In the genomic region with DNA sequence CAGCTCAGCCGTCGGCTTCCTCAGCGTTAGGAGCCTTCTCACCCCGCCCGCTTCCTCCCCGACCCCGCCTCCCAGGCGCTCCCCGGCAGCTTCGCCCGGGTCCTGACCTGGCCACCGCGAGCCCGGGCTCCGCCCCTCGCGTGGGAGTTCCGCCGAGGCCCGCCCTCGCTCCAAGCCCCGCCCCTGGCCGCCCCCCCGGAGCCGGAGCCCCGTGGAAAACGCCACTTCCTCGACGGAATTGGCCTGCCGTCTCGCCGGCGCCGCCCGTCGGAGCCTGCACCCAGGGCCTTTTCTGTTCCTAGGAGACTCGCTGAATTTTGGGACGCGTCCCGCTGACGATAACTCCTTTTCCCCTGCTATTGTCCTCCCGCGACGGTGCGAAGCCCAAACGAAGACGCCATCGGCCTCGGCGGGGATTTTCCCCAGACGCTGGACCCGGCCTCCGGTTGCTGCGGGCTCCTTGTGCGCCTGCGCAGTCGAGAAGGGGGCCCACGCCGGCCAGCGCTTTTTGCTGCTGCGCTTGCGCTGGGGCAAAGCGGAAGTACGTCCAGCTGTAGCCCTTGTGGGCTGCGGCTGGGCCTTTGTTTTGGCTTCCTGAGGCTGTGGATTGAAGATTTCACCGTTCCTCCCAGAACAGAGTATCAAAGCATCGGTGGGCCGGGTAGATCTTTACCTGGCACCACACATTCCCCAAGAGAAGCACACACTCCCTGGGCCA, we compare ENCODE assay signal across 9 cellular contexts. TPM values are rescaled to one million over a fixed set of nuclear protein-coding genes. Genes with fewer than 3 reads are reported as not detected.
DNase-seq lines count a peak whose midpoint lies in the region; ATAC-seq, FAIRE-seq and TF ChIP-seq lines count a peak whose summit lies in the region.
"Had no signal": no experiment of that assay in that cellular context is flagged by ENCODE, and none has a peak within 500 bp of the region (broad histone marks: within the 10 kb centered on the region; RNA-seq: fewer than 3 reads in every experiment).

No MANE protein-coding gene starts in this region.

- in situ Hi-C loops in HepG2 (cut with HindIII; ENCODE audit: extremely low pct_ligation_motif_present, low pct_unique_long_range_greater_than_20kb): no loop called here

- H3K9me3 ChIP-seq in BLaER1 treated with 17β-estradiol and CSF1 and Interleukin-3, amounts not matched to agents 10 nM and 100 nM (replicated peaks in 1 of 11): no peaks in the 10 kb centered on the region
- H3K9me3 ChIP-seq in HepG2 (ENCODE audit: low read length): no peaks in the 10 kb centered on the region

- peak overlapping the region; percentile 81 to 92 (median 88) for H3K9ac ChIP-seq in BLaER1 treated with 17β-estradiol and CSF1 and Interleukin-3, amounts not matched to agents 10 nM and 100 nM
- H3K9ac ChIP-seq in HepG2 (ENCODE audit: insufficient read depth, low read depth, low read length): peak overlapping the region; percentile 89

- intact Hi-C loops in HepG2 (cut with micrococcal nuclease; ENCODE audit: unreplicated experiment): no loop called here

- H3K27ac ChIP-seq in BLaER1 treated with 17β-estradiol and CSF1 and Interleukin-3, amounts not matched to agents 10 nM and 100 nM: peak overlapping the region; percentile 73 to 96 (median 91)
- peak overlapping the region; percentile 98 for H3K27ac ChIP-seq in HepG2 (ENCODE audit: extremely low read length, insufficient read depth, low read length)

- no peaks in the 10 kb centered on the region for H3K79me2 ChIP-seq in HepG2 (ENCODE audit: insufficient read depth, low read length)

- H3K4me1 ChIP-seq in BLaER1 treated with 17β-estradiol and CSF1 and Interleukin-3, amounts not matched to agents 10 nM and 100 nM: peaks cover 57 to 79% (median 61%) of the 10 kb centered on the region in 10 experiments
- peaks cover 35% of the 10 kb centered on the region for H3K4me1 ChIP-seq in HepG2 (ENCODE audit: insufficient read depth, low read length)

- DNase-seq in NCI-H69 (lab: John Stamatoyannopoulos, UW): peak; percentile 95
- DNase-seq in activated CD4-positive, alpha-beta T cell treated with anti-CD3 and anti-CD28 coated beads, Interleukin-2, amount 50 U/mL, for 1 hour: peak; percentile 94
- DNase-seq in dedifferentiated amniotic fluid mesenchymal stem cell (ENCODE audit: extremely low spot score): peak; percentile 81
- DNase-seq in HepG2 (ENCODE audit: low spot score): peak; percentile 86
- DNase-seq in stimulated activated CD4-positive, alpha-beta T cell treated with anti-CD3 and anti-CD28 coated beads, Interleukin-2, amount 100 ng/mL, for 48 hours: peak; percentile 95 to 96

- peak; percentile 4 for FAIRE-seq in HepG2 (lab: Jason Lieb, UNC)
- FAIRE-seq: colon had no signal

- peaks cover 6 to 92% (median 50%) of the 10 kb centered on the region in 11 experiments; a peak in 19 of 22 replicates for H4K20me1 ChIP-seq in BLaER1 treated with 17β-estradiol and CSF1 and Interleukin-3, amounts not matched to agents 10 nM and 100 nM
- no peaks in the 10 kb centered on the region for H4K20me1 ChIP-seq in HepG2 (ENCODE audit: insufficient read depth, low read length)

- H3K4me2 ChIP-seq in BLaER1 treated with 17β-estradiol and CSF1 and Interleukin-3, amounts not matched to agents 10 nM and 100 nM: peak overlapping the region; percentile 83 to 96 (median 93)
- H3K4me2 ChIP-seq in HepG2 (ENCODE audit: low read depth, low read length): peak overlapping the region; percentile 98

- no peak for TF ChIP-seq CTCF in HepG2 (CRISPR knock-in tag; IDR thresholded peaks at IDR 0.05)

- peak overlapping the region; percentile 46 to 71 (median 60) for H3K4me3 ChIP-seq in BLaER1 treated with 17β-estradiol and CSF1 and Interleukin-3, amounts not matched to agents 10 nM and 100 nM
- peak overlapping the region; percentile 48 to 76 (median 54); a peak in 5 of 6 replicates for H3K4me3 ChIP-seq in HepG2 (replicated peaks in 1 of 3; ENCODE audit: insufficient read depth in 1 of 3, low read depth in 2 of 3, low read length in 3 of 3)

- 3% methylated on average over 16 of the region's 68 CpGs for WGBS in HepG2 (ENCODE audit: low lambda C conversion rate)

- peak; percentile 79 for ATAC-seq in GM19328 (IDR thresholded peaks at IDR 0.05; ENCODE audit: unreplicated experiment)
- peak; percentile 62 for ATAC-seq in HG03460 (IDR thresholded peaks at IDR 0.05; ENCODE audit: unreplicated experiment)
- ATAC-seq in HepG2: peak; percentile 77

- peak; percentile 8; the same call in 1 of the 2 replicates for TF ChIP-seq RAD21 in HepG2 (CRISPR knock-in tag; IDR thresholded peaks at IDR 0.05)

- TF ChIP-seq POLR2A in HepG2 (IDR thresholded peaks at IDR 0.05; ENCODE audit: insufficient read depth in 1 of 2, low read depth in 2 of 2, low read length in 2 of 2): peak; percentile 48 to 53; a peak in 3 of 4 replicates

- POLR2A ChIA-PET in HepG2 (lab: Yijun Ruan, JAX): interaction anchor here (0.7 to 4.3 kb wide), 29 partner anchors 8 to 606 kb away, joined by 3 to 78 read pairs (median 4); partner anchors contain the start of genes CCDC85B, FAU, FIBP and KAT5

- CTCF ChIA-PET in HepG2 (lab: Yijun Ruan, JAX; ENCODE audit: low intra/inter-chr PET ratio, low total read pairs): no interaction called here

- no peak overlapping the region for H2AFZ ChIP-seq in HepG2 (ENCODE audit: low read length)

- no peaks in the 10 kb centered on the region for H3K27me3 ChIP-seq in BLaER1 treated with 17β-estradiol and CSF1 and Interleukin-3, amounts not matched to agents 10 nM and 100 nM
- H3K27me3 ChIP-seq in HepG2 (ENCODE audit: control insufficient read depth in 1 of 2, insufficient read depth in 2 of 2, low read length in 2 of 2): no peaks in the 10 kb centered on the region

- peaks cover 77 to 88% (median 84%) of the 10 kb centered on the region in 11 experiments for H3K36me3 ChIP-seq in BLaER1 treated with 17β-estradiol and CSF1 and Interleukin-3, amounts not matched to agents 10 nM and 100 nM
- peaks cover 10 to 29% of the 10 kb centered on the region in 2 experiments for H3K36me3 ChIP-seq in HepG2 (replicated peaks in 1 of 2; ENCODE audit: control insufficient read depth in 1 of 2, insufficient read depth in 2 of 2, low read length in 2 of 2)

- BruUV-seq in HepG2 (replicated peaks; lab: Mats Ljungman, UMichigan): TSS peak; percentile 91

- no peak for TF ChIP-seq EP300 in HepG2 (IDR thresholded peaks at IDR 0.05; ENCODE audit: low read depth in 2 of 2, low read length in 2 of 2)
- TF ChIP-seq EP300 in HepG2 (CRISPR knock-in tag; IDR thresholded peaks at IDR 0.05; ENCODE audit: borderline replicate concordance): no peak

RNA-seq across cellular contexts. Expression of gene RELA, which starts 10.0 kb away (rescaled TPM):
- 18.7 and 21.4 TPM in 2 replicates for total RNA-seq in HepG2 (2016; rRNA removed; fragmentation: Illumina TruSeq; extraction: Trizol)
- 13.2 and 15.2 TPM in 2 replicates for total RNA-seq in HepG2 (2016; cell fraction: cytosol; rRNA removed; fragmentation: Illumina TruSeq; extraction: Trizol; ENCODE audit: low read depth)
- total RNA-seq in HepG2 (2016; cell fraction: insoluble cytoplasmic fraction; rRNA removed; fragmentation: Illumina TruSeq; extraction: Trizol): 18.1 and 22.6 TPM in 2 replicates
- 29.5 and 31.1 TPM in 2 replicates for total RNA-seq in HepG2 (2016; cell fraction: membrane; rRNA removed; fragmentation: Illumina TruSeq; extraction: Trizol)
- total RNA-seq in HepG2 (2016; cell fraction: nucleus; rRNA removed; fragmentation: Illumina TruSeq; extraction: Trizol): 22.2 and 24.4 TPM in 2 replicates
- polyA plus RNA-seq in HepG2 (2011; rRNA removed): 40.5 and 51.0 TPM in 2 replicates
- 17.1 and 18.5 TPM in 2 replicates for polyA plus RNA-seq in HepG2 (2011; cell fraction: cytosol; rRNA removed)
- polyA plus RNA-seq in HepG2 (2011; cell fraction: nucleus; rRNA removed): 130 and 135 TPM in 2 replicates
- polyA plus RNA-seq in HepG2 (2012): 35.3 and 47.6 TPM in 2 replicates
- polyA plus RNA-seq in HepG2 (2016; cell fraction: cytosol; fragmentation: Illumina TruSeq; extraction: Trizol; ENCODE audit: low read depth): 18.5 and 18.9 TPM in 2 replicates
- polyA plus RNA-seq in HepG2 (2016; cell fraction: insoluble cytoplasmic fraction; fragmentation: Illumina TruSeq; extraction: Trizol; ENCODE audit: low read depth): 29.6 and 39.8 TPM in 2 replicates
- 31.6 and 34.3 TPM in 2 replicates for polyA plus RNA-seq in HepG2 (2016; cell fraction: membrane; fragmentation: Illumina TruSeq; extraction: Trizol; ENCODE audit: low read depth)
- polyA plus RNA-seq in HepG2 (2016; cell fraction: nucleus; fragmentation: Illumina TruSeq; extraction: Trizol; ENCODE audit: insufficient read depth, low read depth): 67.4 and 71.3 TPM in 2 replicates
- polyA minus RNA-seq in HepG2 (2011; rRNA and poly(A)+ RNA removed; ENCODE audit: low replicate concordance): 44.8 and 56.8 TPM in 2 replicates
- 19.2 and 21.1 TPM in 2 replicates for polyA minus RNA-seq in HepG2 (2011; cell fraction: cytosol; rRNA and poly(A)+ RNA removed)
- 31.7 and 34.9 TPM in 2 replicates for polyA minus RNA-seq in HepG2 (2011; cell fraction: nucleus; rRNA and poly(A)+ RNA removed)

RNA-seq across cellular contexts. Expression of gene SIPA1, which starts 14.8 kb away (rescaled TPM):
- 5.4 and 5.8 TPM in 2 replicates for total RNA-seq in HepG2 (2016; rRNA removed; fragmentation: Illumina TruSeq; extraction: Trizol)
- total RNA-seq in HepG2 (2016; cell fraction: cytosol; rRNA removed; fragmentation: Illumina TruSeq; extraction: Trizol; ENCODE audit: low read depth): 2.4 and 2.5 TPM in 2 replicates
- 5.0 and 7.9 TPM in 2 replicates for total RNA-seq in HepG2 (2016; cell fraction: insoluble cytoplasmic fraction; rRNA removed; fragmentation: Illumina TruSeq; extraction: Trizol)
- 5.1 and 6.5 TPM in 2 replicates for total RNA-seq in HepG2 (2016; cell fraction: membrane; rRNA removed; fragmentation: Illumina TruSeq; extraction: Trizol)
- total RNA-seq in HepG2 (2016; cell fraction: nucleus; rRNA removed; fragmentation: Illumina TruSeq; extraction: Trizol): 4.5 and 6.8 TPM in 2 replicates
- 7.7 and 9.1 TPM in 2 replicates for polyA plus RNA-seq in HepG2 (2011; rRNA removed)
- 4.1 and 8.2 TPM in 2 replicates for polyA plus RNA-seq in HepG2 (2011; cell fraction: cytosol; rRNA removed)
- 29.6 and 37.0 TPM in 2 replicates for polyA plus RNA-seq in HepG2 (2011; cell fraction: nucleus; rRNA removed)
- polyA plus RNA-seq in HepG2 (2012): 4.6 and 5.8 TPM in 2 replicates
- polyA plus RNA-seq in HepG2 (2016; cell fraction: cytosol; fragmentation: Illumina TruSeq; extraction: Trizol; ENCODE audit: low read depth): 2.6 and 2.8 TPM in 2 replicates
- polyA plus RNA-seq in HepG2 (2016; cell fraction: insoluble cytoplasmic fraction; fragmentation: Illumina TruSeq; extraction: Trizol; ENCODE audit: low read depth): 4.1 and 5.0 TPM in 2 replicates
- polyA plus RNA-seq in HepG2 (2016; cell fraction: membrane; fragmentation: Illumina TruSeq; extraction: Trizol; ENCODE audit: low read depth): 4.4 and 5.1 TPM in 2 replicates
- 10.2 and 11.1 TPM in 2 replicates for polyA plus RNA-seq in HepG2 (2016; cell fraction: nucleus; fragmentation: Illumina TruSeq; extraction: Trizol; ENCODE audit: insufficient read depth, low read depth)
- polyA minus RNA-seq in HepG2 (2011; rRNA and poly(A)+ RNA removed; ENCODE audit: low replicate concordance): 33.6 and 36.0 TPM in 2 replicates
- 9.0 and 11.6 TPM in 2 replicates for polyA minus RNA-seq in HepG2 (2011; cell fraction: cytosol; rRNA and poly(A)+ RNA removed)
- 6.8 and 10.8 TPM in 2 replicates for polyA minus RNA-seq in HepG2 (2011; cell fraction: nucleus; rRNA and poly(A)+ RNA removed)

RNA-seq across cellular contexts. Expression of gene PCNX3, which starts 37.1 kb away (rescaled TPM):
- total RNA-seq in HepG2 (2016; rRNA removed; fragmentation: Illumina TruSeq; extraction: Trizol): 14.5 and 23.0 TPM in 2 replicates
- 8.5 and 8.7 TPM in 2 replicates for total RNA-seq in HepG2 (2016; cell fraction: cytosol; rRNA removed; fragmentation: Illumina TruSeq; extraction: Trizol; ENCODE audit: low read depth)
- total RNA-seq in HepG2 (2016; cell fraction: insoluble cytoplasmic fraction; rRNA removed; fragmentation: Illumina TruSeq; extraction: Trizol): 12.2 and 22.7 TPM in 2 replicates
- total RNA-seq in HepG2 (2016; cell fraction: membrane; rRNA removed; fragmentation: Illumina TruSeq; extraction: Trizol): 9.3 and 9.7 TPM in 2 replicates
- total RNA-seq in HepG2 (2016; cell fraction: nucleus; rRNA removed; fragmentation: Illumina TruSeq; extraction: Trizol): 26.0 and 33.8 TPM in 2 replicates
- 16.2 and 23.1 TPM in 2 replicates for polyA plus RNA-seq in HepG2 (2011; rRNA removed)
- polyA plus RNA-seq in HepG2 (2011; cell fraction: cytosol; rRNA removed): 12.7 and 17.1 TPM in 2 replicates
- polyA plus RNA-seq in HepG2 (2011; cell fraction: nucleus; rRNA removed): 99.5 and 123 TPM in 2 replicates
- polyA plus RNA-seq in HepG2 (2012): 14.4 and 24.5 TPM in 2 replicates
- 4.3 and 4.9 TPM in 2 replicates for polyA plus RNA-seq in HepG2 (2016; cell fraction: cytosol; fragmentation: Illumina TruSeq; extraction: Trizol; ENCODE audit: low read depth)
- polyA plus RNA-seq in HepG2 (2016; cell fraction: insoluble cytoplasmic fraction; fragmentation: Illumina TruSeq; extraction: Trizol; ENCODE audit: low read depth): 14.3 and 21.7 TPM in 2 replicates
- polyA plus RNA-seq in HepG2 (2016; cell fraction: membrane; fragmentation: Illumina TruSeq; extraction: Trizol; ENCODE audit: low read depth): 5.8 and 6.9 TPM in 2 replicates
- polyA plus RNA-seq in HepG2 (2016; cell fraction: nucleus; fragmentation: Illumina TruSeq; extraction: Trizol; ENCODE audit: insufficient read depth, low read depth): 68.2 and 73.5 TPM in 2 replicates
- polyA minus RNA-seq in HepG2 (2011; rRNA and poly(A)+ RNA removed; ENCODE audit: low replicate concordance): 35.6 and 67.6 TPM in 2 replicates
- 23.3 and 27.8 TPM in 2 replicates for polyA minus RNA-seq in HepG2 (2011; cell fraction: cytosol; rRNA and poly(A)+ RNA removed)
- 32.3 and 32.8 TPM in 2 replicates for polyA minus RNA-seq in HepG2 (2011; cell fraction: nucleus; rRNA and poly(A)+ RNA removed)

RNA-seq across cellular contexts. Expression of gene MAP3K11, which starts 38.6 kb away (rescaled TPM):
- 35.6 and 51.5 TPM in 2 replicates for total RNA-seq in HepG2 (2016; rRNA removed; fragmentation: Illumina TruSeq; extraction: Trizol)
- total RNA-seq in HepG2 (2016; cell fraction: cytosol; rRNA removed; fragmentation: Illumina TruSeq; extraction: Trizol; ENCODE audit: low read depth): 9.8 and 11.0 TPM in 2 replicates
- 28.4 and 51.3 TPM in 2 replicates for total RNA-seq in HepG2 (2016; cell fraction: insoluble cytoplasmic fraction; rRNA removed; fragmentation: Illumina TruSeq; extraction: Trizol)
- 23.9 and 24.4 TPM in 2 replicates for total RNA-seq in HepG2 (2016; cell fraction: membrane; rRNA removed; fragmentation: Illumina TruSeq; extraction: Trizol)
- 38.3 and 44.6 TPM in 2 replicates for total RNA-seq in HepG2 (2016; cell fraction: nucleus; rRNA removed; fragmentation: Illumina TruSeq; extraction: Trizol)
- 35.9 and 54.6 TPM in 2 replicates for polyA plus RNA-seq in HepG2 (2011; rRNA removed)
- 29.9 and 43.3 TPM in 2 replicates for polyA plus RNA-seq in HepG2 (2011; cell fraction: cytosol; rRNA removed)
- 105 and 109 TPM in 2 replicates for polyA plus RNA-seq in HepG2 (2011; cell fraction: nucleus; rRNA removed)
- 41.6 and 47.6 TPM in 2 replicates for polyA plus RNA-seq in HepG2 (2012)
- polyA plus RNA-seq in HepG2 (2016; cell fraction: cytosol; fragmentation: Illumina TruSeq; extraction: Trizol; ENCODE audit: low read depth): 10.0 and 10.8 TPM in 2 replicates
- polyA plus RNA-seq in HepG2 (2016; cell fraction: insoluble cytoplasmic fraction; fragmentation: Illumina TruSeq; extraction: Trizol; ENCODE audit: low read depth): 43.2 and 55.5 TPM in 2 replicates
- polyA plus RNA-seq in HepG2 (2016; cell fraction: membrane; fragmentation: Illumina TruSeq; extraction: Trizol; ENCODE audit: low read depth): 24.5 and 29.1 TPM in 2 replicates
- 98.1 and 107 TPM in 2 replicates for polyA plus RNA-seq in HepG2 (2016; cell fraction: nucleus; fragmentation: Illumina TruSeq; extraction: Trizol; ENCODE audit: insufficient read depth, low read depth)
- 59.8 and 117 TPM in 2 replicates for polyA minus RNA-seq in HepG2 (2011; rRNA and poly(A)+ RNA removed; ENCODE audit: low replicate concordance)
- 35.9 and 41.2 TPM in 2 replicates for polyA minus RNA-seq in HepG2 (2011; cell fraction: cytosol; rRNA and poly(A)+ RNA removed)
- 61.7 and 76.1 TPM in 2 replicates for polyA minus RNA-seq in HepG2 (2011; cell fraction: nucleus; rRNA and poly(A)+ RNA removed)

RNA-seq across cellular contexts. Expression of gene KCNK7, which starts 57.1 kb away (rescaled TPM):
- not detected in 2 replicates for total RNA-seq in HepG2 (2016; rRNA removed; fragmentation: Illumina TruSeq; extraction: Trizol)
- not detected in 2 replicates for total RNA-seq in HepG2 (2016; cell fraction: cytosol; rRNA removed; fragmentation: Illumina TruSeq; extraction: Trizol; ENCODE audit: low read depth)
- total RNA-seq in HepG2 (2016; cell fraction: insoluble cytoplasmic fraction; rRNA removed; fragmentation: Illumina TruSeq; extraction: Trizol): not detected in 2 replicates
- not detected in 2 replicates for total RNA-seq in HepG2 (2016; cell fraction: membrane; rRNA removed; fragmentation: Illumina TruSeq; extraction: Trizol)
- total RNA-seq in HepG2 (2016; cell fraction: nucleus; rRNA removed; fragmentation: Illumina TruSeq; extraction: Trizol): 1.2 TPM in 1 of 2 replicates, not detected in the other
- 0.11 and 0.14 TPM in 2 replicates for polyA plus RNA-seq in HepG2 (2011; rRNA removed)
- 0.04 TPM in 1 of 2 replicates, not detected in the other for polyA plus RNA-seq in HepG2 (2011; cell fraction: cytosol; rRNA removed)
- polyA plus RNA-seq in HepG2 (2011; cell fraction: nucleus; rRNA removed): 0.69 and 0.97 TPM in 2 replicates
- polyA plus RNA-seq in HepG2 (2012): 0.28 TPM in 1 of 2 replicates, not detected in the other
- polyA plus RNA-seq in HepG2 (2016; cell fraction: cytosol; fragmentation: Illumina TruSeq; extraction: Trizol; ENCODE audit: low read depth): not detected in 2 replicates
- not detected in 2 replicates for polyA plus RNA-seq in HepG2 (2016; cell fraction: insoluble cytoplasmic fraction; fragmentation: Illumina TruSeq; extraction: Trizol; ENCODE audit: low read depth)
- not detected in 2 replicates for polyA plus RNA-seq in HepG2 (2016; cell fraction: membrane; fragmentation: Illumina TruSeq; extraction: Trizol; ENCODE audit: low read depth)
- 0.38 and 0.77 TPM in 2 replicates for polyA plus RNA-seq in HepG2 (2016; cell fraction: nucleus; fragmentation: Illumina TruSeq; extraction: Trizol; ENCODE audit: insufficient read depth, low read depth)
- polyA minus RNA-seq in HepG2 (2011; rRNA and poly(A)+ RNA removed; ENCODE audit: low replicate concordance): 0.33 and 0.90 TPM in 2 replicates
- not detected in 2 replicates for polyA minus RNA-seq in HepG2 (2011; cell fraction: cytosol; rRNA and poly(A)+ RNA removed)
- polyA minus RNA-seq in HepG2 (2011; cell fraction: nucleus; rRNA and poly(A)+ RNA removed): 0.75 and 1.2 TPM in 2 replicates

Comparison
In these comparisons a context has a peak if more than half of its experiments do, and no peak if none do; other contexts are left out.
1. Peak in every context shown above with its lines: DNase-seq, ATAC-seq, H3K4me3 ChIP-seq and H3K27ac ChIP-seq.